In the genomic region with DNA sequence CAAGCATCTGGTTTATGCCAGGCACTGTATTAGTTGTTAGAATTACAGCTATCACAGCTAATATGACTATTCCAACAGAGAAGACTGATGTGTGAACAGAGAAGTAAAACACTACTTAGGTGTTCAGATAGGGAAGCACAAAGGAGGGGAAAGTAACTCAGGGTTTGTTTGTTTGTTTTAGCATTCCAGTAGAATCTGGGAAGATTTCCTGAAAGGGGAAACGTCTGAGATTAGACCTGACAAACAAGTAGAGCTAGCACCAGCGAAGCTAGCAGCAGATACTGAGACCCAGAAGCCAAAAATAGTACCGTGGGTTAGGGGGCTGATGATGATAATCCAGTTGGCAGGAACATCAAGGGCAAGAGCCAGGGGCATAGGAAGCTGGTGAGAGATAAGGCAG, we compare ENCODE assay signal across 19 cellular contexts. TPM values are rescaled to one million over a fixed set of nuclear protein-coding genes. Genes with fewer than 3 reads are reported as not detected.
DNase-seq lines count a peak whose midpoint lies in the region; TF ChIP-seq lines count a peak whose summit lies in the region.
"Had no signal": no experiment of that assay in that cellular context is flagged by ENCODE, and none has a peak within 500 bp of the region (broad histone marks: within the 10 kb centered on the region; RNA-seq: fewer than 3 reads in every experiment).

No MANE protein-coding gene starts in this region.

- whole genome bisulfite sequencing in trophoblast cell (ENCODE audit: extremely low coverage, insufficient coverage, insufficient read length): no CpG with 5 or more reads among the region's 3 CpGs

- TF ChIP-seq CTCF in left ventricle myocardium inferior (IDR thresholded peaks at IDR 0.05; ENCODE audit: borderline replicate concordance): no peak

- intact Hi-C loops in left ventricle myocardium inferior (cut with micrococcal nuclease): no loop called here

- H2BK5ac ChIP-seq in trophoblast cell (ENCODE audit: low read depth, low read length, poor library complexity): no peak overlapping the region

- H3K9me3 ChIP-seq in HUES48 (ENCODE audit: control insufficient read depth, insufficient read depth, low read length) (no peaks in the 10 kb centered on the region), left ventricle myocardium inferior (replicated peaks) (no peaks in the 10 kb centered on the region), trophoblast cell (ENCODE audit: insufficient read depth, low read depth, low read length) (no peaks in the 10 kb centered on the region)
- H3K9me3 ChIP-seq: mucosa of descending colon, SJSA1 had no signal

- H3K27me3 ChIP-seq in HUES48 (ENCODE audit: control insufficient read depth, insufficient read depth, low read length) (no peaks in the 10 kb centered on the region), left ventricle myocardium inferior (ENCODE audit: low read depth) (no peaks in the 10 kb centered on the region), trophoblast cell (ENCODE audit: insufficient read depth, low read length) (no peaks in the 10 kb centered on the region)
- H3K27me3 ChIP-seq: SJSA1 had no signal

- H3K79me1 ChIP-seq in trophoblast cell (ENCODE audit: low read length): peaks cover 6% of the 10 kb centered on the region

- no peak overlapping the region for H4K91ac ChIP-seq in trophoblast cell (ENCODE audit: low read depth, low read length)

- DNase-seq in astrocyte of the hippocampus (ENCODE audit: low read depth, low spot score) (peak; percentile 15), left ventricle myocardium inferior (no peak), trophoblast cell (no peak), NCI-H446 treated with DMSO at 0.1 percent for 48 hours (lab: John Stamatoyannopoulos, UW) (no peak), 8988T (no peak), activated gamma-delta T cell (lab: John Stamatoyannopoulos, UW) (no peak)
- DNase-seq in activated CD8-positive, alpha-beta memory T cell treated with anti-CD3 and anti-CD28 coated beads, Interleukin-2, amount 50 U/mL, for 48 hours: no peak
- DNase-seq: activated naive CD4-positive, alpha-beta T cell; activated T-cell treated with anti-CD3 and anti-CD28 coated beads, Interleukin-2, amount 50 U/mL, for 4 hours; CD4-positive, alpha-beta T cell; DMS 273 treated with DMSO at 0.1 percent for 48 hours; glutamatergic neuron; kidney glomerular epithelial cell; mucosa of descending colon; NCI-H1694; NCI-H2171 treated with DMSO at 0.1 percent for 48 hours; NCI-H526 had no signal

- no peak overlapping the region for H2AK5ac ChIP-seq in trophoblast cell (ENCODE audit: low read length)

- H3K36me3 ChIP-seq in HUES48 (ENCODE audit: control insufficient read depth, insufficient read depth, low read length) (no peaks in the 10 kb centered on the region), left ventricle myocardium inferior (no peaks in the 10 kb centered on the region), trophoblast cell (ENCODE audit: control insufficient read depth in 1 of 2, insufficient read depth in 2 of 2, low read length in 2 of 2) (no peaks in the 10 kb centered on the region)
- H3K36me3 ChIP-seq: SJSA1 had no signal

- H2BK12ac ChIP-seq in trophoblast cell (ENCODE audit: low read length): no peak overlapping the region

- H3K79me2 ChIP-seq in trophoblast cell (ENCODE audit: control insufficient read depth, insufficient read depth, low read length, poor library complexity): no peaks in the 10 kb centered on the region

- no peak overlapping the region for H2BK120ac ChIP-seq in trophoblast cell (ENCODE audit: insufficient read depth, low read length, poor library complexity)

- H3K4me1 ChIP-seq in HUES48 (ENCODE audit: control insufficient read depth, insufficient read depth, low read length) (peaks cover 11% of the 10 kb centered on the region), left ventricle myocardium inferior (peaks cover 39% of the 10 kb centered on the region), trophoblast cell (ENCODE audit: control insufficient read depth in 1 of 2, insufficient read depth in 2 of 2, low read length in 2 of 2) (peaks cover 0 to 7% of the 10 kb centered on the region in 2 experiments)

- H3K9ac ChIP-seq in HUES48 (ENCODE audit: low read depth, low read length) (no peak overlapping the region), trophoblast cell (ENCODE audit: low read length) (no peak overlapping the region)

- H4K12ac ChIP-seq in trophoblast cell (ENCODE audit: low read depth, low read length): no peak overlapping the region

- H3K23ac ChIP-seq in trophoblast cell (ENCODE audit: low read length): no peak overlapping the region

- no peak overlapping the region for H3K4me2 ChIP-seq in trophoblast cell (ENCODE audit: low read length)

- H3K27ac ChIP-seq in HUES48 (ENCODE audit: low read depth, low read length) (peak overlapping the region; percentile 10), left ventricle myocardium inferior (replicated peaks) (peak overlapping the region; percentile 65), trophoblast cell (ENCODE audit: low read depth, low read length) (no peak overlapping the region)
- H3K27ac ChIP-seq: SJSA1 had no signal

- no peak overlapping the region for H3K14ac ChIP-seq in trophoblast cell (ENCODE audit: low read length)

- peak overlapping the region; percentile 28 for H4K8ac ChIP-seq in trophoblast cell (ENCODE audit: low read depth, low read length)

- no peak overlapping the region for H3K18ac ChIP-seq in trophoblast cell (ENCODE audit: low read length)

- H2AFZ ChIP-seq in trophoblast cell (ENCODE audit: insufficient read depth, low read length, poor library complexity): no peak overlapping the region

- H3K4ac ChIP-seq in trophoblast cell (ENCODE audit: low read depth, low read length): no peak overlapping the region

- no peak overlapping the region for H3K4me3 ChIP-seq in HUES48 (ENCODE audit: low read depth, low read length)
- no peak overlapping the region for H3K4me3 ChIP-seq in left ventricle myocardium inferior
- H3K4me3 ChIP-seq in trophoblast cell (ENCODE audit: low read depth, low read length): no peak overlapping the region
- H3K4me3 ChIP-seq: mucosa of descending colon, SJSA1 had no signal

RNA-seq across cellular contexts. Expression of a gene that starts 28.8 kb away (rescaled TPM):
- 150 TPM for total RNA-seq in left ventricle myocardium inferior
- 26.0 and 27.1 TPM in 2 replicates for polyA plus RNA-seq in trophoblast cell (2013)
